ENCODE assay signal across 15 cellular contexts in the genomic region with DNA sequence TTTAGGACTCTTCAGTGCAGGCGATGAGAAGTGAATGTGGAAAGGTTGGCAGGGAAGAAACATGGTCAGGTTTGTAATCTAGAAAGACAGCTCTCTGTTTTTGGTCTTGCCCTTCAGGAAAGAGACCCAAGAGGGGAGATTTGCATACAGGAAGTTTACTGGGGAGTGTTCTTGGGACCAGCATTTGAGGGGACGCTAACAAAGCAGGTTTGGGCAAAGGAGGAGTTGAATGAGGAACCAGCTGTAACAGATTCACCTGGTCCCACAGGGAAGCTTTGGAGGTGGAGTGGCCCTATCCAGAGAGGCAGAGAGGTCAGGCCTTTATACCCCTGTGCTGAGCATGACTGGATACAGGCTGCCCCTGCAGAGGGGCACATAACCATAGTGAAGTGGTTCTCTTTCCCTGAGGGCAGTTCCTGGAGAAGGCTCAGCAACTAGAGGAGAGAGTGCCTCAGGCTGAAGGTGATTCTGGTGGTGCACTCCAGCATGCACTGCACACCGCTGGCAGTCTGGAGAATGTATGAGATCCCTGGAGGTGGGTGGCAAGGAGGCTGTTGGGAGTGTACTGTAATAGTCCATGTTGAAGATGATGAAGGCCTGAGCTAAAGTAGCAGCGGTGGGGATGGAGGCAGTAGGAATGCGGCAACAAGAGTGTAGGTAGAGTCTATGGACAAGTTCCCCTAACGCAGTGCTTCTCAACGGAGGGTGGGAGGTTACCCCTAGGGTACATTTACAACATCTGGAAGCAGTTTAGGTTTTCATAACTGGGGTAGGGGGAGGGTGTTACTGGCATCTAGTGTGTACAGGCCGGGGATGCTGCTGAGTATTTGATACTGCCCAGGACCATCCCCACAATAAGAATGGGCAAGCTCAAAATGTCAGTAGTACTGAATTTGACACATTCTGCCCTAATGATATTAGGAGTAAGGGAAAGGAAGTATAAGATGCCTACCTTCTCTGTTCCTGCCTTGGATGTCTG. TPM values are rescaled to one million over a fixed set of nuclear protein-coding genes. Genes with fewer than 3 reads are reported as not detected.
DNase-seq lines count a peak whose midpoint lies in the region; ATAC-seq and TF ChIP-seq lines count a peak whose summit lies in the region.
"Had no signal": no experiment of that assay in that cellular context is flagged by ENCODE, and none has a peak within 500 bp of the region (broad histone marks: within the 10 kb centered on the region; RNA-seq: fewer than 3 reads in every experiment).

No MANE protein-coding gene starts in this region.

- H3K4me1 ChIP-seq in BLaER1 treated with 17β-estradiol and CSF1 and Interleukin-3, amounts not matched to agents 10 nM and 100 nM = peaks cover 8 to 69% (median 52%) of the 10 kb centered on the region in 10 experiments; a peak in 18 of 20 replicates
- peaks cover 0 to 44% of the 10 kb centered on the region in 2 experiments; a peak in 2 of 4 replicates for H3K4me1 ChIP-seq in SK-N-SH (ENCODE audit: control insufficient read depth in 1 of 2, insufficient read depth in 2 of 2, low read depth in 1 of 2, low read length in 1 of 2)

- no peak; the same call in 1 of the 2 replicates for TF ChIP-seq RAD21 in SK-N-SH (IDR thresholded peaks at IDR 0.05; ENCODE audit: low read length)

- no peaks in the 10 kb centered on the region for H3K9me2 ChIP-seq in SK-N-SH

- H2AFZ ChIP-seq in SK-N-SH (ENCODE audit: low read depth) = no peak overlapping the region

- no peaks in the 10 kb centered on the region for H3K36me3 Mint-ChIP-seq in chondrocyte (ENCODE audit: low read depth)
- no peaks in the 10 kb centered on the region for H3K36me3 Mint-ChIP-seq in natural killer cell

- TF ChIP-seq CTCF in SK-N-SH (IDR thresholded peaks at IDR 0.05) (no peak), chondrocyte (IDR thresholded peaks at IDR 0.05) (no peak), natural killer cell (IDR thresholded peaks at IDR 0.05) (no peak)

- TF ChIP-seq EP300 in SK-N-SH (IDR thresholded peaks at IDR 0.05; ENCODE audit: borderline replicate concordance in 1 of 2, low read depth in 1 of 2, low read length in 1 of 2) = peak in 1 of 2 experiments; percentile 64; a peak in 1 of 4 replicates

- H3K4me3 Mint-ChIP-seq in chondrocyte (ENCODE audit: unreplicated experiment) = no peak overlapping the region
- H3K4me3 Mint-ChIP-seq in natural killer cell = no peak overlapping the region
- H3K4me3 Mint-ChIP-seq: activated CD4-positive, alpha-beta memory T cell treated with anti-CD3 and anti-CD28 coated beads for 36 hours had no signal

- no peak overlapping the region for H3K27ac ChIP-seq in BLaER1 treated with 17β-estradiol and CSF1 and Interleukin-3, amounts not matched to agents 10 nM and 100 nM
- H3K27ac ChIP-seq in SK-N-SH (ENCODE audit: low read depth in 2 of 2, low read length in 1 of 2) = peak overlapping the region in 1 of 2 experiments; percentile 7; a peak in 1 of 4 replicates
- H3K27ac ChIP-seq: body of pancreas had no signal

- H3K9me3 ChIP-seq in BLaER1 treated with 17β-estradiol and CSF1 and Interleukin-3, amounts not matched to agents 10 nM and 100 nM (replicated peaks in 1 of 11) = peaks cover 0 to 11% (median 0%) of the 10 kb centered on the region in 11 experiments; a peak in 4 of 22 replicates
- H3K9me3 ChIP-seq in SK-N-SH = no peaks in the 10 kb centered on the region
- H3K9me3 ChIP-seq: A549, body of pancreas had no signal

- H3K79me2 ChIP-seq in SK-N-SH (ENCODE audit: insufficient read depth) = no peaks in the 10 kb centered on the region

- POLR2A ChIA-PET in SK-N-SH (lab: Yijun Ruan, JAX) = interaction anchor here (1.8 kb wide), 1 partner anchor 22 kb away, joined by 6 read pairs; no protein-coding TSS in a partner anchor

- H3F3A ChIP-seq in SK-N-SH (replicated peaks; ENCODE audit: insufficient read depth) = no peaks in the 10 kb centered on the region

- H3K27ac Mint-ChIP-seq in chondrocyte (ENCODE audit: unreplicated experiment) (no peak overlapping the region), natural killer cell (peak overlapping the region in 1 of 2 donors; percentile 9)
- H3K27ac Mint-ChIP-seq: activated CD4-positive, alpha-beta memory T cell treated with anti-CD3 and anti-CD28 coated beads for 36 hours had no signal

- ATAC-seq in GM19438 (IDR thresholded peaks at IDR 0.05; ENCODE audit: low read depth, unreplicated experiment) (peak; percentile 93), HG02981 (IDR thresholded peaks at IDR 0.05; ENCODE audit: unreplicated experiment) (peak; percentile 53), natural killer cell (no peak)
- ATAC-seq: body of pancreas, left ventricle myocardium superior, right cardiac atrium had no signal

- H3K36me3 ChIP-seq in BLaER1 treated with 17β-estradiol and CSF1 and Interleukin-3, amounts not matched to agents 10 nM and 100 nM = no peaks in the 10 kb centered on the region
- no peaks in the 10 kb centered on the region for H3K36me3 ChIP-seq in SK-N-SH (replicated peaks in 1 of 2; ENCODE audit: control insufficient read depth in 1 of 2, insufficient read depth in 2 of 2, low read length in 1 of 2)

- peaks cover 0 to 6% (median 0%) of the 10 kb centered on the region in 11 experiments; a peak in 1 of 22 replicates for H3K27me3 ChIP-seq in BLaER1 treated with 17β-estradiol and CSF1 and Interleukin-3, amounts not matched to agents 10 nM and 100 nM
- H3K27me3 ChIP-seq in SK-N-SH (ENCODE audit: insufficient read depth) = no peaks in the 10 kb centered on the region
- H3K27me3 ChIP-seq: body of pancreas had no signal

- peak overlapping the region; percentile 13 to 85 (median 60); a peak in 19 of 22 replicates for H3K4me2 ChIP-seq in BLaER1 treated with 17β-estradiol and CSF1 and Interleukin-3, amounts not matched to agents 10 nM and 100 nM
- no peak overlapping the region for H3K4me2 ChIP-seq in SK-N-SH
- H3K4me2 ChIP-seq: A549 had no signal

- intact Hi-C loops in natural killer cell (cut with micrococcal nuclease) = no loop called here

- CTCF ChIA-PET in SK-N-SH (lab: Yijun Ruan, JAX) = interaction anchor here (0.8 to 2.6 kb wide), 6 partner anchors 9 to 93 kb away, joined by 3 to 9 read pairs (median 4); no protein-coding TSS in a partner anchor

- H3K4me3 ChIP-seq in BLaER1 treated with 17β-estradiol and CSF1 and Interleukin-3, amounts not matched to agents 10 nM and 100 nM = no peak overlapping the region
- no peak overlapping the region for H3K4me3 ChIP-seq in SK-N-SH (ENCODE audit: low read depth in 2 of 2, low read length in 1 of 2)
- H3K4me3 ChIP-seq: A549, body of pancreas had no signal

- H3K4me1 Mint-ChIP-seq in chondrocyte (ENCODE audit: low read depth) (peaks cover 17% of the 10 kb centered on the region), natural killer cell (peaks cover 23 to 24% of the 10 kb centered on the region in 2 donors)

- H3K9ac ChIP-seq in BLaER1 treated with 17β-estradiol and CSF1 and Interleukin-3, amounts not matched to agents 10 nM and 100 nM = no peak overlapping the region; a peak in 1 of 22 replicates
- no peak overlapping the region for H3K9ac ChIP-seq in SK-N-SH

- H3K27me3 Mint-ChIP-seq in chondrocyte (ENCODE audit: low read depth) = no peaks in the 10 kb centered on the region
- no peaks in the 10 kb centered on the region for H3K27me3 Mint-ChIP-seq in natural killer cell (ENCODE audit: low read depth in 2 of 2)
- H3K27me3 Mint-ChIP-seq: activated CD4-positive, alpha-beta memory T cell treated with anti-CD3 and anti-CD28 coated beads for 36 hours had no signal

- H3K9me3 Mint-ChIP-seq in chondrocyte (ENCODE audit: low read depth) (peaks cover 3% of the 10 kb centered on the region), natural killer cell (no peaks in the 10 kb centered on the region)
- H3K9me3 Mint-ChIP-seq: activated CD4-positive, alpha-beta memory T cell treated with anti-CD3 and anti-CD28 coated beads for 36 hours had no signal

- peaks cover 0 to 7% (median 0%) of the 10 kb centered on the region in 11 experiments; a peak in 1 of 22 replicates for H4K20me1 ChIP-seq in BLaER1 treated with 17β-estradiol and CSF1 and Interleukin-3, amounts not matched to agents 10 nM and 100 nM
- no peaks in the 10 kb centered on the region for H4K20me1 ChIP-seq in SK-N-SH (ENCODE audit: insufficient read depth)

- peak; percentile 50 for DNase-seq in SK-N-SH
- DNase-seq in chondrocyte (ENCODE audit: low spot score) = no peak
- DNase-seq in GM19240 (ENCODE audit: insufficient read length, low spot score) = no peak
- DNase-seq in natural killer cell = no peak
- DNase-seq in stimulated activated CD4-positive, alpha-beta T cell treated with anti-CD3 and anti-CD28 coated beads, Interleukin-4, amount 100 ng/mL, for 1 hour = no peak
- DNase-seq: activated CD4-positive, alpha-beta memory T cell treated with anti-CD3 and anti-CD28 coated beads for 36 hours; body of pancreas; left ventricle myocardium superior; NCI-H2029; right cardiac atrium; SIG-M5 had no signal

- WGBS in SK-N-SH (ENCODE audit: low lambda C conversion rate) = 81% methylated on average over 8 of the region's 8 CpGs

TF ChIP-seq in SK-N-SH, 30 proteins besides CTCF, POLR2A, EP300 and RAD21 (continues in another document):
- no peak for TF ChIP-seq TCF12 (IDR thresholded peaks at IDR 0.05)
- TF ChIP-seq, protein P1, sequence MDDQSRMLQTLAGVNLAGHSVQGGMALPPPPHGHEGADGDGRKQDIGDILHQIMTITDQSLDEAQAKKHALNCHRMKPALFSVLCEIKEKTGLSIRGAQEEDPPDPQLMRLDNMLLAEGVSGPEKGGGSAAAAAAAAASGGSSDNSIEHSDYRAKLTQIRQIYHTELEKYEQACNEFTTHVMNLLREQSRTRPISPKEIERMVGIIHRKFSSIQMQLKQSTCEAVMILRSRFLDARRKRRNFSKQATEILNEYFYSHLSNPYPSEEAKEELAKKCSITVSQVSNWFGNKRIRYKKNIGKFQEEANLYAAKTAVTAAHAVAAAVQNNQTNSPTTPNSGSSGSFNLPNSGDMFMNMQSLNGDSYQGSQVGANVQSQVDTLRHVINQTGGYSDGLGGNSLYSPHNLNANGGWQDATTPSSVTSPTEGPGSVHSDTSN (IDR thresholded peaks at IDR 0.05) = no peak
- no peak for TF ChIP-seq CHD2 (IDR thresholded peaks at IDR 0.05; ENCODE audit: low read length, partially characterized antibody)
- TF ChIP-seq FOXM1 (IDR thresholded peaks at IDR 0.05; ENCODE audit: low read depth) = no peak
- no peak for TF ChIP-seq NFIC (IDR thresholded peaks at IDR 0.05; ENCODE audit: borderline replicate concordance)
- TF ChIP-seq RCOR1 (IDR thresholded peaks at IDR 0.05; ENCODE audit: low read length) = no peak
- TF ChIP-seq GABPA (IDR thresholded peaks at IDR 0.05; ENCODE audit: low read depth) = no peak
- TF ChIP-seq POLR2AphosphoS5 (IDR thresholded peaks at IDR 0.05; ENCODE audit: low read depth, low read length) = no peak
- TF ChIP-seq RXRA (IDR thresholded peaks at IDR 0.05; ENCODE audit: borderline replicate concordance, low read depth) = no peak
- no peak for TF ChIP-seq TEAD4 (IDR thresholded peaks at IDR 0.05; ENCODE audit: borderline replicate concordance, insufficient read depth)
- TF ChIP-seq MEF2A (IDR thresholded peaks at IDR 0.05; ENCODE audit: borderline replicate concordance, low read depth) = no peak

RNA-seq across cellular contexts. Expression of a gene that starts 37.2 kb away (rescaled TPM):
- polyA plus RNA-seq in SK-N-SH (2012; rRNA removed) = 6.5 and 6.7 TPM in 2 replicates
- polyA plus RNA-seq in SK-N-SH (2012; cell fraction: cytosol; rRNA removed) = 7.0 and 8.1 TPM in 2 replicates
- polyA plus RNA-seq in SK-N-SH (2012; cell fraction: nucleus; rRNA removed) = 1.4 and 2.8 TPM in 2 replicates
- 0.75 to 6.1 TPM (median 0.90 TPM) in 3 replicates for total RNA-seq in chondrocyte
- 10 to 100 TPM; 11.8 to 16.9 (median 14.0) TPM for total RNA-seq in natural killer cell

Comparison
In these comparisons a context has a peak if more than half of its experiments do, and no peak if none do; other contexts are left out.
1. ATAC-seq: peak in GM19438 (single experiment) and HG02981 (single experiment); none in natural killer cell (0 of 3).